ENCODE assay signal across 22 cellular contexts in the genomic region with DNA sequence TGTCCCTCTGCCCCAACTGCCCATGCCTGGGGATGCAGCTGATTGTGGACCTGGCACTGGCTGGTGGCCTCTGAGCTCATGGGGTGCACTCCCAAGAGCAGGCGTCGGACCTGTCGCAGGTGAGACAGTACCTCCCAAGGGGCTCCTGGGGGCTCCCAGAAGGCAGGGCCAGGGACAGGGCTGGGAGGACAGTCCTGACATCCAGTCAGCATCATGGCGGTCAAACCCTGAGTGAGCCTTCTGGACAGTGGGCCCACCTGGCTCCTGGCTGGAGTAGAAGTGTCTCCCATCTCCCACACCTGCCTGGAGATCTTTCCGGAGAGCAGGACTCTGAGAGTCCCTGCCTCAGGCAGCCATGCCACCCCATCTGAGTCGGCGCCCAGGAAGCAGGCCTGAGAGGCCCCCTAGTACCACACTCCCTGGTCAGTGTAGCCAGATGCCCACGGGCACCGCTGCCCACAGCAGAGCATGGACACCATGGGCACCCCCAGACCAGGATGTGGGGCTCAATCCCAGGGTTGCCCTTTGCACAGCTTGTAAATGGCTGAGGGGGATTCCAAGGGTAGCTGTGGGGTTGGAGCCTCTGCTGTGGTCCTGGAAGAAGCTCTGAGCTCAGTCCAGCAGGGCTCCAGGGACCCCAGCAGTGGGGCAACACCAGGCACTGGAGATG. TPM values are rescaled to one million over a fixed set of nuclear protein-coding genes. Genes with fewer than 3 reads are reported as not detected.
DNase-seq lines count a peak whose midpoint lies in the region; ATAC-seq and TF ChIP-seq lines count a peak whose summit lies in the region.
"Had no signal": no experiment of that assay in that cellular context is flagged by ENCODE, and none has a peak within 500 bp of the region (broad histone marks: within the 10 kb centered on the region; RNA-seq: fewer than 3 reads in every experiment).

No MANE protein-coding gene starts in this region.

- H3K4me1 ChIP-seq in Peyer's patch, result no peaks in the 10 kb centered on the region
- H3K4me1 ChIP-seq in osteoblast (ENCODE audit: insufficient read depth, low read length), result no peaks in the 10 kb centered on the region

- TF ChIP-seq CTCF in Peyer's patch (IDR thresholded peaks at IDR 0.05) (no peak), osteoblast (IDR thresholded peaks at IDR 0.05; ENCODE audit: extremely low read depth, low read depth, low read length) (no peak)

- no peak overlapping the region for H3K4me3 ChIP-seq in Peyer's patch
- no peak overlapping the region for H3K4me3 ChIP-seq in osteoblast (ENCODE audit: insufficient read depth, low read length)

- intact Hi-C loops in cardiac septum (cut with DNase I) (no loop called here), left cardiac atrium (cut with DNase I) (no loop called here)

- H4K20me1 ChIP-seq in osteoblast (ENCODE audit: insufficient read depth, low read length), result no peaks in the 10 kb centered on the region

- ATAC-seq in left cardiac atrium (no peak), GM18873 (IDR thresholded peaks at IDR 0.05; ENCODE audit: low FRiP score, unreplicated experiment) (no peak)

- H3K9me3 ChIP-seq in Peyer's patch, result no peaks in the 10 kb centered on the region
- no peaks in the 10 kb centered on the region for H3K9me3 ChIP-seq in osteoblast (ENCODE audit: low read depth, low read length)

- no peak overlapping the region for H3K4me2 ChIP-seq in osteoblast (ENCODE audit: insufficient read depth, low read length)

- H3K27me3 ChIP-seq in Peyer's patch, result no peaks in the 10 kb centered on the region
- no peaks in the 10 kb centered on the region for H3K27me3 ChIP-seq in osteoblast (ENCODE audit: insufficient read depth, low read length)

- no peak overlapping the region for H3K27ac ChIP-seq in Peyer's patch
- no peak overlapping the region for H3K27ac ChIP-seq in osteoblast (ENCODE audit: low read depth, low read length)

- no peaks in the 10 kb centered on the region for H3K79me2 ChIP-seq in osteoblast (ENCODE audit: insufficient read depth, low read length)

- no peak for TF ChIP-seq POLR2A in Peyer's patch (IDR thresholded peaks at IDR 0.05)

- H2AFZ ChIP-seq in osteoblast (ENCODE audit: low read length), result no peak overlapping the region

- DNase-seq in cardiac septum (ENCODE audit: low spot score) (peak; percentile 64), left cardiac atrium (no peak), Peyer's patch (peak in 2 of 3 donors; percentile 27 to 35), osteoblast (ENCODE audit: insufficient read length, low spot score, missing footprints) (peak; percentile 64), T-helper 9 cell (no peak), cerebellum (ENCODE audit: low spot score) (no peak)
- DNase-seq: COR-L47; DMS 273 treated with DMSO at 0.1 percent for 48 hours; DMS79 treated with DMSO at 0.1 percent for 48 hours; GOT3; Kasumi-1; NCI-H1694; NCI-H2081; NCI-H2171; NCI-H345; NCI-H524; NCI-H774; NK-92 treated with Interleukin-12 subunit alpha and Interleukin-12 subunit beta, amount 100 ng/mL, for 24 hours had no signal

- H3K36me3 ChIP-seq in Peyer's patch (no peaks in the 10 kb centered on the region), osteoblast (ENCODE audit: insufficient read depth, low read length) (no peaks in the 10 kb centered on the region)

RNA-seq across cellular contexts. Expression of a gene that starts 6.6 kb away (rescaled TPM):
- total RNA-seq in cardiac septum, result not detected
- total RNA-seq in left cardiac atrium, result not detected
- total RNA-seq in Peyer's patch, result not detected
- not detected in 2 replicates for total RNA-seq in osteoblast
- not detected for total RNA-seq in cerebellum
- total RNA-seq: A673; CD4-positive, alpha-beta T cell; MCF 10A had no signal

RNA-seq across cellular contexts. Expression of a gene that starts 29.5 kb away (rescaled TPM):
- not detected for total RNA-seq in cardiac septum
- not detected for total RNA-seq in left cardiac atrium
- total RNA-seq in Peyer's patch, result not detected
- total RNA-seq in osteoblast, result not detected in 2 replicates
- not detected for total RNA-seq in cerebellum
- total RNA-seq: A673; CD4-positive, alpha-beta T cell; MCF 10A had no signal

RNA-seq across cellular contexts. Expression of a gene that starts 30.4 kb away (rescaled TPM):
- total RNA-seq in cardiac septum, result not detected
- total RNA-seq in left cardiac atrium, result not detected
- total RNA-seq in Peyer's patch, result not detected
- not detected in 2 replicates for total RNA-seq in osteoblast
- not detected for total RNA-seq in cerebellum
- total RNA-seq: A673; CD4-positive, alpha-beta T cell; MCF 10A had no signal

RNA-seq across cellular contexts. Expression of a gene that starts 32.2 kb away (rescaled TPM):
- total RNA-seq in cardiac septum (1.2 TPM), left cardiac atrium (1 to 10 TPM in 1 of 2 donors, under 1 TPM in 1; 0.24 to 1.2 TPM), Peyer's patch (under 1 TPM in 1 of 4 donors, not detected in 3; 0.27 TPM), osteoblast (not detected in 2 replicates), cerebellum (3.2 TPM)
- total RNA-seq: A673, MCF 10A had no signal

Comparison
In these comparisons a context has a peak if more than half of its experiments do, and no peak if none do; other contexts are left out.
1. DNase-seq: peak in cardiac septum (single experiment), Peyer's patch (2 of 3) and osteoblast (single experiment); none in left cardiac atrium (single experiment), T-helper 9 cell (single experiment) and cerebellum (single experiment).